15 cellular contexts compared by ENCODE assay signal in genomic region chr14:104280902-104281767, GRCh38.
DNase-seq lines count a peak whose midpoint lies in the region; ATAC-seq and TF ChIP-seq lines count a peak whose summit lies in the region.
"Had no signal": no experiment of that assay in that cellular context is flagged by ENCODE, and none has a peak within 500 bp of the region (broad histone marks: within the 10 kb centered on the region; RNA-seq: fewer than 3 reads in every experiment).

No MANE protein-coding gene starts in this region.

- intact Hi-C loops in dorsolateral prefrontal cortex (cut with DNase I): no loop called here
- intact Hi-C loops in natural killer cell (cut with micrococcal nuclease): no loop called here
- intact Hi-C loops in activated CD8-positive, alpha-beta T cell treated with anti-CD3 and anti-CD28 coated beads for 36 hours (cut with micrococcal nuclease): no loop called here

- H3K27me3 Mint-ChIP-seq in activated naive CD8-positive, alpha-beta T cell treated with anti-CD3 and anti-CD28 coated beads, Interleukin-2, amount 10 ng/mL, durations not matched to agents 7 days and 5 days: no peaks in the 10 kb centered on the region
- H3K27me3 Mint-ChIP-seq in activated naive CD8-positive, alpha-beta T cell treated with anti-CD3 and anti-CD28 coated beads, Interleukin-2, amount 50 U/mL, for 24 hours: no peaks in the 10 kb centered on the region
- H3K27me3 Mint-ChIP-seq in natural killer cell (ENCODE audit: low read depth in 2 of 2): peaks cover 12 to 15% of the 10 kb centered on the region in 2 donors
- H3K27me3 Mint-ChIP-seq in activated CD8-positive, alpha-beta T cell treated with anti-CD3 and anti-CD28 coated beads for 36 hours: peaks cover 6% of the 10 kb centered on the region

- no peaks in the 10 kb centered on the region for H3K9me3 Mint-ChIP-seq in activated naive CD8-positive, alpha-beta T cell treated with anti-CD3 and anti-CD28 coated beads, Interleukin-2, amount 10 ng/mL, durations not matched to agents 7 days and 5 days
- no peaks in the 10 kb centered on the region for H3K9me3 Mint-ChIP-seq in activated naive CD8-positive, alpha-beta T cell treated with anti-CD3 and anti-CD28 coated beads, Interleukin-2, amount 50 U/mL, for 24 hours
- H3K9me3 Mint-ChIP-seq in natural killer cell: no peaks in the 10 kb centered on the region
- H3K9me3 Mint-ChIP-seq in activated CD8-positive, alpha-beta T cell treated with anti-CD3 and anti-CD28 coated beads for 36 hours: no peaks in the 10 kb centered on the region
- H3K9me3 Mint-ChIP-seq: activated naive CD4-positive, alpha-beta T cell treated with anti-CD3 and anti-CD28 coated beads, Interleukin-2, amount 50 U/mL, for 24 hours had no signal

- POLR2A ChIA-PET in activated naive CD8-positive, alpha-beta T cell treated with anti-CD3 and anti-CD28 coated beads, Interleukin-2, amount 10 ng/mL, durations not matched to agents 7 days and 5 days (lab: Charles Lee): no interaction called here
- POLR2A ChIA-PET in activated CD8-positive, alpha-beta T cell treated with anti-CD3 and anti-CD28 coated beads for 36 hours (lab: Charles Lee): no interaction called here

- H3K27ac Mint-ChIP-seq in activated naive CD8-positive, alpha-beta T cell treated with anti-CD3 and anti-CD28 coated beads, Interleukin-2, amount 10 ng/mL, durations not matched to agents 7 days and 5 days: no peak overlapping the region
- no peak overlapping the region for H3K27ac Mint-ChIP-seq in activated naive CD8-positive, alpha-beta T cell treated with anti-CD3 and anti-CD28 coated beads, Interleukin-2, amount 50 U/mL, for 24 hours
- no peak overlapping the region for H3K27ac Mint-ChIP-seq in natural killer cell
- H3K27ac Mint-ChIP-seq in activated CD8-positive, alpha-beta T cell treated with anti-CD3 and anti-CD28 coated beads for 36 hours: no peak overlapping the region
- H3K27ac Mint-ChIP-seq: activated naive CD4-positive, alpha-beta T cell treated with anti-CD3 and anti-CD28 coated beads, Interleukin-2, amount 50 U/mL, for 24 hours had no signal

- no peak overlapping the region for H3K4me3 ChIP-seq in dorsolateral prefrontal cortex
- H3K4me3 ChIP-seq: tibial nerve had no signal

- peaks cover 0 to 42% (median 7%) of the 10 kb centered on the region in 45 donors for H3K27me3 ChIP-seq in dorsolateral prefrontal cortex

- CTCF ChIA-PET in activated CD8-positive, alpha-beta T cell treated with anti-CD3 and anti-CD28 coated beads for 36 hours (lab: Charles Lee): no interaction called here

- H3K4me3 Mint-ChIP-seq in activated naive CD8-positive, alpha-beta T cell treated with anti-CD3 and anti-CD28 coated beads, Interleukin-2, amount 10 ng/mL, durations not matched to agents 7 days and 5 days: no peak overlapping the region
- H3K4me3 Mint-ChIP-seq in activated naive CD8-positive, alpha-beta T cell treated with anti-CD3 and anti-CD28 coated beads, Interleukin-2, amount 50 U/mL, for 24 hours: no peak overlapping the region
- H3K4me3 Mint-ChIP-seq in natural killer cell: no peak overlapping the region
- no peak overlapping the region for H3K4me3 Mint-ChIP-seq in activated CD8-positive, alpha-beta T cell treated with anti-CD3 and anti-CD28 coated beads for 36 hours
- H3K4me3 Mint-ChIP-seq: activated naive CD4-positive, alpha-beta T cell treated with anti-CD3 and anti-CD28 coated beads, Interleukin-2, amount 50 U/mL, for 24 hours had no signal

- H3K27ac ChIP-seq in dorsolateral prefrontal cortex: no peak overlapping the region
- H3K27ac ChIP-seq: tibial nerve had no signal

- DNase-seq in activated naive CD8-positive, alpha-beta T cell treated with anti-CD3 and anti-CD28 coated beads, Interleukin-2, amount 10 ng/mL, durations not matched to agents 7 days and 5 days: peak; percentile 20
- no peak for DNase-seq in activated naive CD8-positive, alpha-beta T cell treated with anti-CD3 and anti-CD28 coated beads, Interleukin-2, amount 50 U/mL, for 24 hours
- DNase-seq in dorsolateral prefrontal cortex (peak in 6 of 10 donors; percentile 18 to 38 (median 30)), natural killer cell (peak; percentile 11), ureter (ENCODE audit: low spot score) (peak; percentile 41), iPS-NIHi7 (ENCODE audit: extremely low spot score) (no peak)
- no peak for DNase-seq in activated CD8-positive, alpha-beta T cell treated with anti-CD3 and anti-CD28 coated beads for 36 hours
- DNase-seq: NCI-H2081; NCI-H774; stimulated activated CD4-positive, alpha-beta T cell treated with anti-CD3 and anti-CD28 coated beads, Interleukin-4, amount 100 ng/mL, for 4 hours had no signal

- H3K36me3 Mint-ChIP-seq in activated naive CD8-positive, alpha-beta T cell treated with anti-CD3 and anti-CD28 coated beads, Interleukin-2, amount 10 ng/mL, durations not matched to agents 7 days and 5 days: no peaks in the 10 kb centered on the region
- H3K36me3 Mint-ChIP-seq in activated naive CD8-positive, alpha-beta T cell treated with anti-CD3 and anti-CD28 coated beads, Interleukin-2, amount 50 U/mL, for 24 hours (ENCODE audit: low read depth): no peaks in the 10 kb centered on the region
- no peaks in the 10 kb centered on the region for H3K36me3 Mint-ChIP-seq in natural killer cell
- no peaks in the 10 kb centered on the region for H3K36me3 Mint-ChIP-seq in activated CD8-positive, alpha-beta T cell treated with anti-CD3 and anti-CD28 coated beads for 36 hours (ENCODE audit: low read depth)
- H3K36me3 Mint-ChIP-seq: activated naive CD4-positive, alpha-beta T cell treated with anti-CD3 and anti-CD28 coated beads, Interleukin-2, amount 50 U/mL, for 24 hours had no signal

- H3K4me1 Mint-ChIP-seq in activated naive CD8-positive, alpha-beta T cell treated with anti-CD3 and anti-CD28 coated beads, Interleukin-2, amount 10 ng/mL, durations not matched to agents 7 days and 5 days: no peaks in the 10 kb centered on the region
- no peaks in the 10 kb centered on the region for H3K4me1 Mint-ChIP-seq in activated naive CD8-positive, alpha-beta T cell treated with anti-CD3 and anti-CD28 coated beads, Interleukin-2, amount 50 U/mL, for 24 hours
- H3K4me1 Mint-ChIP-seq in natural killer cell: no peaks in the 10 kb centered on the region
- H3K4me1 Mint-ChIP-seq in activated CD8-positive, alpha-beta T cell treated with anti-CD3 and anti-CD28 coated beads for 36 hours (ENCODE audit: low read depth): no peaks in the 10 kb centered on the region
- H3K4me1 Mint-ChIP-seq: activated naive CD4-positive, alpha-beta T cell treated with anti-CD3 and anti-CD28 coated beads, Interleukin-2, amount 50 U/mL, for 24 hours had no signal

- no peak for ATAC-seq in activated naive CD8-positive, alpha-beta T cell treated with anti-CD3 and anti-CD28 coated beads, Interleukin-2, amount 10 ng/mL, durations not matched to agents 7 days and 5 days (ENCODE audit: low read depth)
- no peak for ATAC-seq in activated naive CD8-positive, alpha-beta T cell treated with anti-CD3 and anti-CD28 coated beads, Interleukin-2, amount 50 U/mL, for 24 hours
- ATAC-seq in natural killer cell (no peak), HG03196 (IDR thresholded peaks at IDR 0.05; ENCODE audit: unreplicated experiment) (no peak)
- no peak for ATAC-seq in activated CD8-positive, alpha-beta T cell treated with anti-CD3 and anti-CD28 coated beads for 36 hours
- ATAC-seq: HCT116, Panc1 had no signal

- TF ChIP-seq CTCF in dorsolateral prefrontal cortex (IDR thresholded peaks at IDR 0.05 in 54 of 56, conservative IDR thresholded peaks at IDR 0.05 in 2 of 56; ENCODE audit: low read depth in 1 of 56, partially characterized antibody in 56 of 56): no peak
- TF ChIP-seq CTCF in natural killer cell (IDR thresholded peaks at IDR 0.05): no peak
- no peak for TF ChIP-seq CTCF in activated CD8-positive, alpha-beta T cell treated with anti-CD3 and anti-CD28 coated beads for 36 hours (IDR thresholded peaks at IDR 0.05)

Comparison
In these comparisons a context has a peak if more than half of its experiments do, and no peak if none do; other contexts are left out.
1. DNase-seq: peak in activated naive CD8-positive, alpha-beta T cell treated with anti-CD3 and anti-CD28 coated beads, Interleukin-2, amount 10 ng/mL, durations not matched to agents 7 days and 5 days (single experiment), dorsolateral prefrontal cortex (6 of 10), natural killer cell (single experiment) and ureter (single experiment); none in activated naive CD8-positive, alpha-beta T cell treated with anti-CD3 and anti-CD28 coated beads, Interleukin-2, amount 50 U/mL, for 24 hours (single experiment), iPS-NIHi7 (single experiment) and activated CD8-positive, alpha-beta T cell treated with anti-CD3 and anti-CD28 coated beads for 36 hours (single experiment).